Comparison of ENCODE assay signal across 8 cellular contexts in the genomic region with DNA sequence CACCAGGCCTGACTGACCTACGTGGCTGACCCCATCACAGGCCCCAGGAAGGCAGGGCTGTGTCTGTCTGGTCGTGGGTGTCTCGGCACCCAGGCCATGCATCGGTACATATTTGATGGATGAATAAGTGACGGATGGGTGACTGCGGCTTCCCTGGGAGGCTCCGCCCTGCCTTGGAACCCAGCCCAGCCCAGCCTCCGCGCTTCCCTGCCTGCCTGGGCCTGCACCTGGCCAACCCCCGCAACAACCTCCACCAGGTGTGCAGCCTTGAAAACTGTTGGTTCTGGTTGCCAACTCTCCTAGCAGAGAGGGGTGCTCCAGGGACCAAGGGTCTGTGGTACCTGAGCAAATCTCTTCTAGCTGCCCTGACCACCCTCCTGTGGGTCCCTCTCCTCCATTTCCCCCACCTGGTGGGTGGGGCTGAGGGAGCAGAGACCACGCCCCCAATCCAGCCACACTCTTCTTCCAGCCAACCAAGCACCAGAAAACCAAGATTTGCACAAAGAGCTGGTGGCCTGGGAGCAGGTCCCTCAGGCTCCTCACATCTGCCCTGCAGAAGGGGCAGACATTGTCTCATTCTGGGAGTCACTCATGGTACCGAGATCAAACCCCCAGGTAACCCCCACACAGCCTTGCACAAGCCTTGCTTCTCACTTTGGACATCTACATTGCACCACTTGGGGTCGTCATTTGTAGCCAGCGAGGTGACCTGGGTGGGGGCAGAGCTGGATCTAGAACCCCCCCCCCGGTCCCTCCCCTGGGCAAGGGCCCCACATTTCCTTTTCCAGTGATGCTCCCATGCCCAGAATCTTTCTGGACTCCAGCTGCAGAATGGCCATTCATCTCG.
A peak's percentile ranks its signal among the peaks of the same experiment; 100 is the strongest.
DNase-seq lines count a peak whose midpoint lies in the region; ATAC-seq and TF ChIP-seq lines count a peak whose summit lies in the region.
"Had no signal": no experiment of that assay in that cellular context is flagged by ENCODE, and none has a peak within 500 bp of the region (broad histone marks: within the 10 kb centered on the region; RNA-seq: fewer than 3 reads in every experiment).

No MANE protein-coding gene starts in this region.

- no peak overlapping the region for H3K27ac ChIP-seq in stomach
- H3K27ac ChIP-seq: SK-N-MC had no signal

- no peaks in the 10 kb centered on the region for H3K9me3 ChIP-seq in stomach

- TF ChIP-seq POLR2A in stomach (IDR thresholded peaks at IDR 0.05), result no peak

- H3K4me1 ChIP-seq in stomach, result peaks cover 0 to 7% (median 3%) of the 10 kb centered on the region in 4 donors

- intact Hi-C loops in stomach (cut with DNase I; ENCODE audit: low total_unique reads), result no loop called here

- DNase-seq in HPDE6-E6E7 (ENCODE audit: extremely low spot score) (peak; percentile 98), NCI-H510A treated with DMSO at 0.1 percent for 48 hours (lab: John Stamatoyannopoulos, UW) (peak; percentile 98), fibroblast of mammary gland (ENCODE audit: low read depth) (peak; percentile 29), stomach (peak; percentile 65), NOMO-1 (lab: John Stamatoyannopoulos, UW; ENCODE audit: unreplicated experiment in 2 of 2) (no peak)

- WGBS in stomach, 5 donors, result 48 to 61% (median 53%) methylated on average over 15 to 16 of the region's 16 CpGs

- TF ChIP-seq CTCF in fibroblast of mammary gland (conservative IDR thresholded peaks at IDR 0.05; ENCODE audit: control insufficient read depth, insufficient read depth, low read depth, low read length), result no peak
- TF ChIP-seq CTCF in stomach (IDR thresholded peaks at IDR 0.05), result no peak

- no peak for TF ChIP-seq EP300 in stomach (IDR thresholded peaks at IDR 0.05)

- H3K36me3 ChIP-seq in stomach, result no peaks in the 10 kb centered on the region

- H3K4me3 ChIP-seq in fibroblast of mammary gland (ENCODE audit: control insufficient read depth, low read depth, low read length), result no peak overlapping the region
- H3K4me3 ChIP-seq in stomach, result no peak overlapping the region
- H3K4me3 ChIP-seq: SK-N-MC had no signal

- ATAC-seq in HG02759 (IDR thresholded peaks at IDR 0.05; ENCODE audit: unreplicated experiment) (no peak), GM18868 (IDR thresholded peaks at IDR 0.05; ENCODE audit: unreplicated experiment) (no peak)

- H3K27me3 ChIP-seq in stomach, result peaks cover 0 to 6% (median 0%) of the 10 kb centered on the region in 3 donors

Comparison
In these comparisons a context has a peak if more than half of its experiments do, and no peak if none do; other contexts are left out.
1. DNase-seq: peak in HPDE6-E6E7 (single experiment), NCI-H510A treated with DMSO at 0.1 percent for 48 hours (single experiment), fibroblast of mammary gland (single experiment) and stomach (single experiment); none in NOMO-1 (0 of 2).